8 cellular contexts compared by ENCODE assay signal in the genomic region with DNA sequence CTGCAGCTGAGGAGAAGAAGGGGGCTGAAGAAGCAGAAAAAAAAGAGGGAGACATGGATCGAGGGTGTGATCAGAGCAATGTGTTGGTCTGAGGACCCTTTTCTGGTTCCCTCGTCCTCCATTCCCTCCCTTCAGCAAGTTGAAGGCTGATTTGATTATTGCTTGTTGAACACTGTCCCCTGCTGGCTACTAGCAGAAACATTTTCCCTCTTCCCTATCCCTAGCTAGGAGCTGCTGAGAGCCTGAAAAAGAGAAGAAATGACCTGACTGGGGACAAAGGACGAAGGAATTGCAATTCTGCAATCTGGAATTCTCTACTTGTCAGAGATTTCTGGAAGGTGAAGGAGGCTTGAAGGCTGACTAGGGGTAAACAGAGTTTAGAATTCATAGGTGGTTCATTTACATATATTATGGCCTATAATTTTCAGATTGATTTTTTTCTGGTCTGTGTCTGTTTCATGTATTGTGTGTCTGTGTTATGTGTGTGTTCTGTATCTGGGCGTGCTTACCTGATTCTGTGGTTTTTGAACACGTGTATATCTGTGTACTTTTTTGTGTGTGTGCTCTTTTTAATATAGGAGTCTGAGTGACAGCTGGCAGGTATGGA. TPM values are rescaled to one million over a fixed set of nuclear protein-coding genes. Genes with fewer than 3 reads are reported as not detected.
DNase-seq lines count a peak whose midpoint lies in the region; ATAC-seq, FAIRE-seq and TF ChIP-seq lines count a peak whose summit lies in the region.

No MANE protein-coding gene starts in this region.

- TF ChIP-seq CTCF in epithelial cell of esophagus (IDR thresholded peaks at IDR 0.05; ENCODE audit: insufficient read depth, low read depth, low read length, missing control alignments): peak; percentile 92

- no peak overlapping the region for H3K18ac ChIP-seq in mesendoderm (ENCODE audit: low read length)

- H4K5ac ChIP-seq in mesendoderm (ENCODE audit: low read length): no peak overlapping the region

- no peak overlapping the region for H3K4me3 ChIP-seq in epithelial cell of esophagus (ENCODE audit: low read length)
- no peak overlapping the region for H3K4me3 ChIP-seq in mesendoderm (ENCODE audit: low read length)

- no peak for ATAC-seq in HG02938 (IDR thresholded peaks at IDR 0.05; ENCODE audit: unreplicated experiment)

- WGBS in mesendoderm (ENCODE audit: extremely low coverage, insufficient coverage, low lambda C conversion rate): no CpG with 5 or more reads among the region's 5 CpGs

- H2AK5ac ChIP-seq in mesendoderm (ENCODE audit: low read length): no peak overlapping the region

- H3K27ac ChIP-seq in mesendoderm (ENCODE audit: low read depth, low read length): no peak overlapping the region

- H3K79me1 ChIP-seq in mesendoderm (ENCODE audit: low read length): no peaks in the 10 kb centered on the region

- no peak overlapping the region for H2BK5ac ChIP-seq in mesendoderm (ENCODE audit: low read length)

- H2BK15ac ChIP-seq in mesendoderm (replicated peaks; ENCODE audit: low read depth): no peak overlapping the region

- no peak for FAIRE-seq in H54 (lab: Jason Lieb, UNC)
- FAIRE-seq in urothelium cell line (lab: Jason Lieb, UNC): no peak

- no peak overlapping the region for H3K4ac ChIP-seq in mesendoderm (ENCODE audit: low read depth, low read length)

- H3K27me3 ChIP-seq in mesendoderm (ENCODE audit: insufficient read depth, low read length, poor library complexity): no peaks in the 10 kb centered on the region

- H3K4me1 ChIP-seq in mesendoderm (ENCODE audit: control insufficient read depth, low read depth, low read length): peaks cover 13% of the 10 kb centered on the region

- H3K56ac ChIP-seq in mesendoderm (ENCODE audit: low read length): peak overlapping the region; percentile 89

- H3K9ac ChIP-seq in mesendoderm (ENCODE audit: low read length): peak overlapping the region; percentile 6

- DNase-seq in DMS53 (lab: John Stamatoyannopoulos, UW) (peak; percentile 81), H54 (ENCODE audit: insufficient read length, low spot score) (peak; percentile 66), NCI-H146 (lab: John Stamatoyannopoulos, UW) (peak; percentile 75), SW480 (ENCODE audit: low spot score) (peak; percentile 76), epithelial cell of esophagus (ENCODE audit: low read depth) (peak; percentile 73), mesendoderm (peak; percentile 91), urothelium cell line (ENCODE audit: low spot score) (peak; percentile 64)

- no peak overlapping the region for H3K23ac ChIP-seq in mesendoderm (ENCODE audit: low read length)

- H3K36me3 ChIP-seq in mesendoderm (ENCODE audit: control insufficient read depth, insufficient read depth, low read length): no peaks in the 10 kb centered on the region

- no peak overlapping the region for H2BK120ac ChIP-seq in mesendoderm (ENCODE audit: low read depth, low read length)

- no peak overlapping the region for H3K4me2 ChIP-seq in mesendoderm (ENCODE audit: low read length)

- TF ChIP-seq POLR2A in H54 (IDR thresholded peaks at IDR 0.05; ENCODE audit: low read depth, low read length): no peak

- H4K8ac ChIP-seq in mesendoderm (ENCODE audit: low read depth, low read length): no peak overlapping the region

- H3K79me2 ChIP-seq in mesendoderm (ENCODE audit: control insufficient read depth, insufficient read depth, low read length): no peaks in the 10 kb centered on the region

RNA-seq across cellular contexts. Expression of a gene that starts 9.8 kb away (rescaled TPM):
- polyA plus RNA-seq in mesendoderm (2013, experiment 1 of 2): 0.31 TPM
- polyA plus RNA-seq in mesendoderm (2013, experiment 2 of 2): 0.25 TPM

RNA-seq across cellular contexts. Expression of a gene that starts 23.7 kb away (rescaled TPM):
- polyA plus RNA-seq in mesendoderm (2013, experiment 1 of 2): 36.5 TPM
- 35.7 TPM for polyA plus RNA-seq in mesendoderm (2013, experiment 2 of 2)

RNA-seq across cellular contexts. Expression of a gene that starts 33.4 kb away (rescaled TPM):
- polyA plus RNA-seq in mesendoderm (2013, experiment 1 of 2): 57.0 TPM
- polyA plus RNA-seq in mesendoderm (2013, experiment 2 of 2): 53.7 TPM

RNA-seq across cellular contexts. Expression of a gene that starts 33.6 kb away (rescaled TPM):
- 75.5 TPM for polyA plus RNA-seq in mesendoderm (2013, experiment 1 of 2)
- 77.1 TPM for polyA plus RNA-seq in mesendoderm (2013, experiment 2 of 2)
